Comparison of ENCODE assay signal across 1 cellular context in the genomic region with DNA sequence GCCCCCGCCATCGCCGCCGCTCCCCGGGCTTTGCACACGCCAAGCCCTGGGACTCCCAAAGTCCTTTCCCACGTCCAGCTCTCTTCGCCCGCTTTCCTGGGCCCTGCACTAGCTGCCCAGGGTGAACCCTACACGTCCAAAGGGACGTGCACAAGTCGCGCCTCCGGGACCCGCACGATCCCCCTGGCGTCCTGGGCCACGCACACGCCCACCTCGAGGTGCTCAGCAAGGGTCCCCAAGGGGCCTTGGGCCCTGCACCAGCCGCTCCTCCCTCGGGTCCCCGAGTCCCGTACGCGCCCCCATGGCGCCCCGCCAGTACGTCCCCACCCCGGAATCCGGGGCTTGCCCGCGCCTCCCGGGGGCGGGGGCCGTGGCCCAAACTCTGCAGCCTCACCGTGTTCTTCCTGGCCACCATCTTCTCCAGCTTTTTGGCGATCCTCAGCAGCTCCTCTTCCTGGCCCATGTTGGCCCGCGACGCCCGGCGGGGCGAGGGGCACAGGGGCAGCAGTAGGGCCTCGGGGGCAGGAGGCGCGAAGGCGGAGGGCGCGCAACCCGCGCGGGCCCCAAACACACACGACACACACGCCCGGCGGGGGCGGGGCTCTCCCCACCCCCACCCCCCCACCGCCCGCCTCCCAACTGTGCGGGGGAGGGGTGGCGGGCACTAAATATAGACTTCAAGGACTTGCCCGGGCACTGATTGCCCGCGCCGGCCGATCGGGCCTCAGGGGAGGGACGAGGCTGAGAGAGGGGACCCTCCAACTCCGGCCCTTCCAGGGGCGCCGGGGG.
TF ChIP-seq lines count a peak whose summit lies in the region.

A gene (minus strand): TSS at position 578 of the 789 bp plus-strand sequence. CDS start 115 bp downstream, at position 463.

TF ChIP-seq in K562, 482 proteins besides CTCF, POLR2A, EP300 and RAD21 (continued from another document):
- TF ChIP-seq, protein P1, sequence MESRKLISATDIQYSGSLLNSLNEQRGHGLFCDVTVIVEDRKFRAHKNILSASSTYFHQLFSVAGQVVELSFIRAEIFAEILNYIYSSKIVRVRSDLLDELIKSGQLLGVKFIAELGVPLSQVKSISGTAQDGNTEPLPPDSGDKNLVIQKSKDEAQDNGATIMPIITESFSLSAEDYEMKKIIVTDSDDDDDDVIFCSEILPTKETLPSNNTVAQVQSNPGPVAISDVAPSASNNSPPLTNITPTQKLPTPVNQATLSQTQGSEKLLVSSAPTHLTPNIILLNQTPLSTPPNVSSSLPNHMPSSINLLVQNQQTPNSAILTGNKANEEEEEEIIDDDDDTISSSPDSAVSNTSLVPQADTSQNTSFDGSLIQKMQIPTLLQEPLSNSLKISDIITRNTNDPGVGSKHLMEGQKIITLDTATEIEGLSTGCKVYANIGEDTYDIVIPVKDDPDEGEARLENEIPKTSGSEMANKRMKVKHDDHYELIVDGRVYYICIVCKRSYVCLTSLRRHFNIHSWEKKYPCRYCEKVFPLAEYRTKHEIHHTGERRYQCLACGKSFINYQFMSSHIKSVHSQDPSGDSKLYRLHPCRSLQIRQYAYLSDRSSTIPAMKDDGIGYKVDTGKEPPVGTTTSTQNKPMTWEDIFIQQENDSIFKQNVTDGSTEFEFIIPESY (CRISPR knock-in tag; IDR thresholded peaks at IDR 0.05): peak; percentile 57; the same call in 1 of the 2 replicates
- TF ChIP-seq ZZZ3 (IDR thresholded peaks at IDR 0.05): no peak
- TF ChIP-seq, protein P2, sequence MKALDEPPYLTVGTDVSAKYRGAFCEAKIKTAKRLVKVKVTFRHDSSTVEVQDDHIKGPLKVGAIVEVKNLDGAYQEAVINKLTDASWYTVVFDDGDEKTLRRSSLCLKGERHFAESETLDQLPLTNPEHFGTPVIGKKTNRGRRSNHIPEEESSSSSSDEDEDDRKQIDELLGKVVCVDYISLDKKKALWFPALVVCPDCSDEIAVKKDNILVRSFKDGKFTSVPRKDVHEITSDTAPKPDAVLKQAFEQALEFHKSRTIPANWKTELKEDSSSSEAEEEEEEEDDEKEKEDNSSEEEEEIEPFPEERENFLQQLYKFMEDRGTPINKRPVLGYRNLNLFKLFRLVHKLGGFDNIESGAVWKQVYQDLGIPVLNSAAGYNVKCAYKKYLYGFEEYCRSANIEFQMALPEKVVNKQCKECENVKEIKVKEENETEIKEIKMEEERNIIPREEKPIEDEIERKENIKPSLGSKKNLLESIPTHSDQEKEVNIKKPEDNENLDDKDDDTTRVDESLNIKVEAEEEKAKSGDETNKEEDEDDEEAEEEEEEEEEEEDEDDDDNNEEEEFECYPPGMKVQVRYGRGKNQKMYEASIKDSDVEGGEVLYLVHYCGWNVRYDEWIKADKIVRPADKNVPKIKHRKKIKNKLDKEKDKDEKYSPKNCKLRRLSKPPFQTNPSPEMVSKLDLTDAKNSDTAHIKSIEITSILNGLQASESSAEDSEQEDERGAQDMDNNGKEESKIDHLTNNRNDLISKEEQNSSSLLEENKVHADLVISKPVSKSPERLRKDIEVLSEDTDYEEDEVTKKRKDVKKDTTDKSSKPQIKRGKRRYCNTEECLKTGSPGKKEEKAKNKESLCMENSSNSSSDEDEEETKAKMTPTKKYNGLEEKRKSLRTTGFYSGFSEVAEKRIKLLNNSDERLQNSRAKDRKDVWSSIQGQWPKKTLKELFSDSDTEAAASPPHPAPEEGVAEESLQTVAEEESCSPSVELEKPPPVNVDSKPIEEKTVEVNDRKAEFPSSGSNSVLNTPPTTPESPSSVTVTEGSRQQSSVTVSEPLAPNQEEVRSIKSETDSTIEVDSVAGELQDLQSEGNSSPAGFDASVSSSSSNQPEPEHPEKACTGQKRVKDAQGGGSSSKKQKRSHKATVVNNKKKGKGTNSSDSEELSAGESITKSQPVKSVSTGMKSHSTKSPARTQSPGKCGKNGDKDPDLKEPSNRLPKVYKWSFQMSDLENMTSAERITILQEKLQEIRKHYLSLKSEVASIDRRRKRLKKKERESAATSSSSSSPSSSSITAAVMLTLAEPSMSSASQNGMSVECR (CRISPR knock-in tag; IDR thresholded peaks at IDR 0.05): no peak
- TF ChIP-seq, protein P3, sequence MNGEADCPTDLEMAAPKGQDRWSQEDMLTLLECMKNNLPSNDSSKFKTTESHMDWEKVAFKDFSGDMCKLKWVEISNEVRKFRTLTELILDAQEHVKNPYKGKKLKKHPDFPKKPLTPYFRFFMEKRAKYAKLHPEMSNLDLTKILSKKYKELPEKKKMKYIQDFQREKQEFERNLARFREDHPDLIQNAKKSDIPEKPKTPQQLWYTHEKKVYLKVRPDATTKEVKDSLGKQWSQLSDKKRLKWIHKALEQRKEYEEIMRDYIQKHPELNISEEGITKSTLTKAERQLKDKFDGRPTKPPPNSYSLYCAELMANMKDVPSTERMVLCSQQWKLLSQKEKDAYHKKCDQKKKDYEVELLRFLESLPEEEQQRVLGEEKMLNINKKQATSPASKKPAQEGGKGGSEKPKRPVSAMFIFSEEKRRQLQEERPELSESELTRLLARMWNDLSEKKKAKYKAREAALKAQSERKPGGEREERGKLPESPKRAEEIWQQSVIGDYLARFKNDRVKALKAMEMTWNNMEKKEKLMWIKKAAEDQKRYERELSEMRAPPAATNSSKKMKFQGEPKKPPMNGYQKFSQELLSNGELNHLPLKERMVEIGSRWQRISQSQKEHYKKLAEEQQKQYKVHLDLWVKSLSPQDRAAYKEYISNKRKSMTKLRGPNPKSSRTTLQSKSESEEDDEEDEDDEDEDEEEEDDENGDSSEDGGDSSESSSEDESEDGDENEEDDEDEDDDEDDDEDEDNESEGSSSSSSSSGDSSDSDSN (IDR thresholded peaks at IDR 0.05; ENCODE audit: borderline replicate concordance in 1 of 2, low read depth in 2 of 2, low read length in 2 of 2): no peak
